Comparison of ENCODE assay signal across 9 cellular contexts in the genomic region with DNA sequence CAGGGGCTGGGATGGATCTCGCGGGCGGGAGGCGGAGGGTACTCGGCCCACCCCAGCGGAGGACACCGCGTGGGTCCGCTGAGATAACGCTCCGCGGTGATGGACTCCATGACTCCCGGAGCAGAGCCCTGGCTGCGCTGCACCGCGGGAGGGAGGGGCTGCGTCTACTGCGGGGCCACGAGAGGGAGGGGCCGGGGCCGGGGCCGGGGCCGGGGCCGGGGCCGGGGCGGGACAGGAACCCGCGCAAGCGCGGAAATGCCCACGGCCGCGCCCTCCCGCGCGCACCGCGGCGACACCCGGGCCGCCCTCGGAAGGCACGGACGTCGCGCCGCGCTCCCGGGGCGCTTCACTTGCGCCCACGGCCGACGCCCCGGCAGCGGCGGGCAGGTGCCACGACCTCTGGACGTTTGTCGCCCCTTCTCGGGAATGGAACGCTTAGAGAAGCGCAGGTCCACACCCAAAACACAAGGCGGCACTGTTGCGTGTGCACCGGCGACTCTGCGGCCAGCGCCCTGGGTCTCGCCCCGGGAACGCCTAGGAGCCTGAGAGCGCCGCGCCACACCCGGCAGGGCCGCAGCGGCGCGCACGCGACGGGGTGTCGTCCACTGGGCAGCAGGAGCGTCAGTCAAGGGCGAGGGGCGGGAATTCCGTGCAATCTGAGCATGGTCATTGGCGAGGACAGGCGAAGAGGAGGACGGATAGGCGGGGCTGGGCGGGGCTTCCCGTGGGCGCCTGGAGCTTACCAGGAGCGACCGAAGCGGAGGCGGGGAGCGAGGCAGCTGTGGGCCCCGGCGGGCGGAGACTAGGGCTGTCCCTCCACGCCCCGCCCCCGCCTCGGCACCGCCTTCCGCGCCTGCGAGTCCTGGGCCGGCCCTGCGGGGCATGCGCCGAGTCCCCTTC. TPM values are rescaled to one million over a fixed set of nuclear protein-coding genes. Genes with fewer than 3 reads are reported as not detected.
DNase-seq lines count a peak whose midpoint lies in the region; ATAC-seq and TF ChIP-seq lines count a peak whose summit lies in the region.
"Not testable (repeated sequence)": the region's sequence is repeated elsewhere in the genome, so short reads cannot be mapped to it uniquely, and the experiment has no call there.
"Had no signal": no experiment of that assay in that cellular context is flagged by ENCODE, and none has a peak within 500 bp of the region (broad histone marks: within the 10 kb centered on the region; RNA-seq: fewer than 3 reads in every experiment).

No MANE protein-coding gene starts in this region.

- H3K27ac Mint-ChIP-seq in stimulated activated effector memory CD8-positive, alpha-beta T cell treated with anti-CD3 and anti-CD28 coated beads, Interleukin-12 subunit alpha, Interleukin-12 subunit beta, amount 100 ng/mL, for 72 hours: not testable (repeated sequence)

- not testable (repeated sequence) for H3K4me1 ChIP-seq in RWPE2 (ENCODE audit: insufficient read depth, poor library complexity, severe bottlenecking); heart left ventricle

- not testable (repeated sequence) for H3K4me3 ChIP-seq in RWPE2 (ENCODE audit: severe bottlenecking)
- H3K4me3 ChIP-seq in heart left ventricle: peak overlapping the region in 4 of 12 donors; percentile 37 to 40 (median 38)

- not testable (repeated sequence) for H3K4me1 Mint-ChIP-seq in stimulated activated effector memory CD8-positive, alpha-beta T cell treated with anti-CD3 and anti-CD28 coated beads, Interleukin-12 subunit alpha, Interleukin-12 subunit beta, amount 100 ng/mL, for 72 hours

- not testable (repeated sequence) for H3K27ac ChIP-seq in RWPE2 (ENCODE audit: poor library complexity, severe bottlenecking)
- peak overlapping the region in 6 of 12 donors; percentile 46 to 71 (median 64) for H3K27ac ChIP-seq in heart left ventricle

- not testable (repeated sequence) for H3K9me3 Mint-ChIP-seq in stimulated activated effector memory CD8-positive, alpha-beta T cell treated with anti-CD3 and anti-CD28 coated beads, Interleukin-12 subunit alpha, Interleukin-12 subunit beta, amount 100 ng/mL, for 72 hours

- H3K36me3 Mint-ChIP-seq in stimulated activated effector memory CD8-positive, alpha-beta T cell treated with anti-CD3 and anti-CD28 coated beads, Interleukin-12 subunit alpha, Interleukin-12 subunit beta, amount 100 ng/mL, for 72 hours: not testable (repeated sequence)

- H3K9me3 ChIP-seq in RWPE2 (ENCODE audit: severe bottlenecking); heart left ventricle: not testable (repeated sequence)

- intact Hi-C loops in heart left ventricle (cut with DNase I): not testable (repeated sequence)

- not testable (repeated sequence) for DNase-seq in RWPE2 (ENCODE audit: low spot score); heart left ventricle; stimulated activated effector memory CD8-positive, alpha-beta T cell treated with anti-CD3 and anti-CD28 coated beads, Interleukin-12 subunit alpha, Interleukin-12 subunit beta, amount 100 ng/mL, for 72 hours (ENCODE audit: low spot score in 2 of 2)

- ATAC-seq in GM18519 (IDR thresholded peaks at IDR 0.05; ENCODE audit: low FRiP score, unreplicated experiment) (peak; percentile 53), GM21529 (IDR thresholded peaks at IDR 0.05; ENCODE audit: unreplicated experiment) (peak; percentile 71), HG03060 (IDR thresholded peaks at IDR 0.05; ENCODE audit: low read depth, unreplicated experiment) (peak; percentile 55), RWPE2 (ENCODE audit: low read depth) (peak; percentile 71), heart left ventricle (peak; percentile 85 to 91 (median 88))
- peak; percentile 76 for ATAC-seq in stimulated activated effector memory CD8-positive, alpha-beta T cell treated with anti-CD3 and anti-CD28 coated beads, Interleukin-12 subunit alpha, Interleukin-12 subunit beta, amount 100 ng/mL, for 72 hours

- TF ChIP-seq POLR2A in heart left ventricle (IDR thresholded peaks at IDR 0.05): not testable (repeated sequence)

- TF ChIP-seq CTCF in RWPE2 (IDR thresholded peaks at IDR 0.05; ENCODE audit: poor library complexity, severe bottlenecking); heart left ventricle (IDR thresholded peaks at IDR 0.05): not testable (repeated sequence)

- H3K27me3 ChIP-seq in RWPE2 (ENCODE audit: insufficient read depth, poor library complexity, severe bottlenecking); heart left ventricle: not testable (repeated sequence)

- H3K4me3 Mint-ChIP-seq in stimulated activated effector memory CD8-positive, alpha-beta T cell treated with anti-CD3 and anti-CD28 coated beads, Interleukin-12 subunit alpha, Interleukin-12 subunit beta, amount 100 ng/mL, for 72 hours: not testable (repeated sequence)

- H3K36me3 ChIP-seq in RWPE2 (ENCODE audit: low read depth); heart left ventricle: not testable (repeated sequence)

- 0% methylated on average over 13 to 17 of the region's 115 CpGs; no CpG with 5 or more reads in 2 of the 4 donors for WGBS in heart left ventricle, 4 donors

RNA-seq across cellular contexts. Expression of a gene that starts 32.8 kb away (rescaled TPM):
- 100 to 1,000 TPM; 155 to 465 (median 234) TPM for total RNA-seq in heart left ventricle
- polyA plus RNA-seq in heart left ventricle: 100 to 1,000 TPM; 226 to 274 TPM

RNA-seq across cellular contexts. Expression of a gene that starts 37.4 kb away (rescaled TPM):
- 10 to 100 TPM; 37.6 to 76.8 (median 52.8) TPM for total RNA-seq in heart left ventricle
- 100 to 1,000 TPM in 1 of 2 donors, 10 to 100 TPM in 1; 71.9 to 152 TPM for polyA plus RNA-seq in heart left ventricle

RNA-seq across cellular contexts. Expression of a gene that starts 46.1 kb away (rescaled TPM):
- total RNA-seq in heart left ventricle: 10 to 100 TPM in 2 of 9 donors, 1 to 10 TPM in 7; 2.0 to 13.4 (median 7.7) TPM
- 10 to 100 TPM in 1 of 2 donors, 1 to 10 TPM in 1; 2.9 to 10.2 TPM for polyA plus RNA-seq in heart left ventricle
- total RNA-seq: glomerular endothelial cell had no signal

RNA-seq across cellular contexts. Expression of a gene that starts 46.7 kb away (rescaled TPM):
- not detected for total RNA-seq in heart left ventricle
- not detected for polyA plus RNA-seq in heart left ventricle
- total RNA-seq: activated CD8-positive, alpha-beta memory T cell treated with anti-CD3 and anti-CD28 coated beads for 36 hours; glomerular endothelial cell had no signal
- polyA plus RNA-seq: CD14-positive monocyte had no signal

RNA-seq across cellular contexts. Expression of a gene that starts 56.5 kb away (rescaled TPM):
- total RNA-seq in heart left ventricle: 1,000 to 10,000 TPM; 1,381 to 3,072 (median 2,052) TPM
- polyA plus RNA-seq in heart left ventricle: 1,000 to 10,000 TPM; 2,362 to 5,995 TPM
